ENCODE assay signal across 8 cellular contexts in the genomic region with DNA sequence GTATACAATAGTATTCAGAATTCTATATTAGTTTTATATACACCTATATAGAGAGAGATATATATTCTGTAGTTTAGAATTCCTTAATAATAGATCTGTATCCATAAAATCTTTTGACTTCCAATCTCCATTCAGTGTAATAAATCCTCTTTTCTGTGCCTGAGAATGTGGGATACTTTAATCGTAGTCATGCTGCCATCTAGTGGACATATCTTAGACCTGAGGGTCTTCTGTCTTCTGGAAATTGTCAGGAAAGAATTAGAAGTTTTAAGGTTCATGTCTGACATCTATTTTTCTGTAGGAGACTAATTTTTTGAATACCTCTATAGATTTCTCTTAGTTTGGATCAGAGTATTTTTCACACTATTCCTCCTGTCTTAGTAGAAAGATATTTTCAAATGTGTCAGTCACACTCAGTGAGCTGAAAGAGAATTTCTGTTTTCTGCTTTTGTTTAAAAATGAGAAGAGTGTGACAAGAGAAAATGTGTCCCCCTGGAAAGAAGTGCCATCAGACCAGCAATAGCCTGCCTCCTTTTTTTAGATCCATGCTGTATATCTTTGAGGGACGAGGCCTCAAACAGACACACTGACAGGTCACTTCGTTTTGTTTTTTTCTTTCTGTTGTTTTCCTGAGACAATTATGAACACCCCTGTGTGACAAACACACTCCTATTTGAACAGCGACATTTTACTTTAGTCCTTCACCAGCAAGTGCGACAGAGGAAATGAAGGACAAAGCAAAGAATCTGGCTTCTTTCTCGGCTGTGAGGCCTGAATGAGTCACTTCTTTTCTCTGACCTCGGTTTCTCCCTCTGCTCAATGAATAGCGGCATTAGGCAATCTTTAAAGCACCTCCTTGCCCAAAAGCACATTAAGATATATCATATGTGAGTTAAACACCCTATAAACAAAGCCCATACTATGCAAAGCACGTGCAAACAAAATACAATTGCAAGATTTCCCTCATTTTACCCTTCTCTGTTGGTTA.
A peak's percentile ranks its signal among the peaks of the same experiment; 100 is the strongest.
DNase-seq lines count a peak whose midpoint lies in the region; ATAC-seq and TF ChIP-seq lines count a peak whose summit lies in the region.

No MANE protein-coding gene starts in this region.

- DNase-seq in A172 (ENCODE audit: low spot score) (peak; percentile 32), GM10248 (ENCODE audit: extremely low spot score) (peak; percentile 27), NCI-H748 (lab: John Stamatoyannopoulos, UW; ENCODE audit: unreplicated experiment) (peak; percentile 62), cardiac fibroblast (ENCODE audit: low read depth in 2 of 2) (peak; percentile 66 to 75), medulla oblongata (ENCODE audit: extremely low spot score) (peak; percentile 76), C1 segment of cervical spinal cord (lab: John Stamatoyannopoulos, UW) (no peak)

- POLR2A ChIA-PET in GM10248 (lab: Yijun Ruan, JAX), result no interaction called here

- no peak overlapping the region for H3K4me3 Mint-ChIP-seq in activated T-helper 17 cell treated with anti-CD3 and anti-CD28 coated beads, Interleukin-2, amount 50 U/mL, for 72 hours

- TF ChIP-seq CTCF in GM10248 (IDR thresholded peaks at IDR 0.05; ENCODE audit: control extremely low read depth, extremely low read depth, low read depth, missing control alignments), result peak; percentile 60
- peak; percentile 56 for TF ChIP-seq CTCF in cardiac fibroblast (IDR thresholded peaks at IDR 0.05; ENCODE audit: low read depth, low read length)

- no peaks in the 10 kb centered on the region for H3K9me3 Mint-ChIP-seq in activated T-helper 17 cell treated with anti-CD3 and anti-CD28 coated beads, Interleukin-2, amount 50 U/mL, for 72 hours

- CTCF ChIA-PET in GM10248 (lab: Yijun Ruan, JAX), result interaction anchor here (0.9 to 4.6 kb wide), 14 partner anchors 9 to 182 kb away, joined by 3 to 81 read pairs (median 4); no protein-coding TSS in a partner anchor

- H3K27ac Mint-ChIP-seq in activated T-helper 17 cell treated with anti-CD3 and anti-CD28 coated beads, Interleukin-2, amount 50 U/mL, for 72 hours, result no peak overlapping the region

- peaks cover 8% of the 10 kb centered on the region for H3K27me3 Mint-ChIP-seq in activated T-helper 17 cell treated with anti-CD3 and anti-CD28 coated beads, Interleukin-2, amount 50 U/mL, for 72 hours

- no peaks in the 10 kb centered on the region for H3K36me3 Mint-ChIP-seq in activated T-helper 17 cell treated with anti-CD3 and anti-CD28 coated beads, Interleukin-2, amount 50 U/mL, for 72 hours (ENCODE audit: low read depth)

- H3K4me1 Mint-ChIP-seq in activated T-helper 17 cell treated with anti-CD3 and anti-CD28 coated beads, Interleukin-2, amount 50 U/mL, for 72 hours, result no peaks in the 10 kb centered on the region

- H3K4me3 ChIP-seq in cardiac fibroblast (replicated peaks in 1 of 2; ENCODE audit: low read depth in 2 of 2, low read length in 2 of 2), result no peak overlapping the region

- peak; percentile 63 for ATAC-seq in HG03565 (IDR thresholded peaks at IDR 0.05; ENCODE audit: unreplicated experiment)
- ATAC-seq in activated T-helper 17 cell treated with anti-CD3 and anti-CD28 coated beads, Interleukin-2, amount 50 U/mL, for 72 hours (replicated peaks), result no peak

Comparison
In these comparisons a context has a peak if more than half of its experiments do, and no peak if none do; other contexts are left out.
1. DNase-seq: peak in A172 (single experiment), GM10248 (single experiment), NCI-H748 (single experiment), cardiac fibroblast (2 of 2) and medulla oblongata (single experiment); none in C1 segment of cervical spinal cord (0 of 14).